In the genomic region with DNA sequence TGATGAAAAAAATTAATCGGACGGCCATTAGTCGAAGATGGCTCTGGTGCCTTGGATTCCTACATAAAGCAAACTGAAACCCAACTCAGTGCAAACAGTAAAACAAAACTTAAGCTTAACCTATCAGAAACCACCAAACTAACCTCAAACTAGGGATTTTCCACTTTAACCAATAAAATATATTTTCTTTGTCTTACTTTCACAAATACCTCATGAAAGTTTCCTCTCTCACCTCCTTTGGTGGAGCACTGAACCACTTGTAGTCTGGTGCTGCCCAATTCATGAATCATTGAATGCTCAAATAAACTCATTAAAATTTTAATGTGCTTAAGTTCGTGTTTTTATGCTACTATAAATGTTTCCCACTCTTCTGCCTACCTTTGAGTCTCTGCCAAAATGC, we compare ENCODE assay signal across 20 cellular contexts. TPM values are rescaled to one million over a fixed set of nuclear protein-coding genes. Genes with fewer than 3 reads are reported as not detected.
A peak's percentile ranks its signal among the peaks of the same experiment; 100 is the strongest.
DNase-seq lines count a peak whose midpoint lies in the region; ATAC-seq and TF ChIP-seq lines count a peak whose summit lies in the region.
"Had no signal": no experiment of that assay in that cellular context is flagged by ENCODE, and none has a peak within 500 bp of the region (broad histone marks: within the 10 kb centered on the region; RNA-seq: fewer than 3 reads in every experiment).

No MANE protein-coding gene starts in this region.

- no peaks in the 10 kb centered on the region for H3K9me3 ChIP-seq in PC-3 (ENCODE audit: low read length)
- H3K9me3 ChIP-seq in lower lobe of right lung, result no peaks in the 10 kb centered on the region

- H3K4me3 Mint-ChIP-seq in activated CD4-positive, alpha-beta T cell treated with anti-CD3 and anti-CD28 coated beads, Interleukin-2, amount 10 ng/mL, durations not matched to agents 24 days and 14 days, result no peak overlapping the region
- H3K4me3 Mint-ChIP-seq in activated naive CD8-positive, alpha-beta T cell, result no peak overlapping the region
- H3K4me3 Mint-ChIP-seq in stimulated activated memory B cell treated with anti-CD40 and anti-IgM and Interleukin-4, amounts not matched to agents 10 μg/mL and 1 μg/mL and 100 μg/mL, for 72 hours, result no peak overlapping the region

- intact Hi-C loops in activated CD4-positive, alpha-beta T cell treated with anti-CD3 and anti-CD28 coated beads, Interleukin-2, amount 10 ng/mL, durations not matched to agents 24 days and 14 days (cut with micrococcal nuclease), result loop anchor here (2.0 kb wide), 1 partner anchor 20 kb away; no protein-coding TSS in a partner anchor
- intact Hi-C loops in PC-3 (cut with micrococcal nuclease), result no loop called here
- intact Hi-C loops in lower lobe of right lung (cut with DNase I), result no loop called here

- peak overlapping the region; percentile 48 for H3K27ac Mint-ChIP-seq in activated CD4-positive, alpha-beta T cell treated with anti-CD3 and anti-CD28 coated beads, Interleukin-2, amount 10 ng/mL, durations not matched to agents 24 days and 14 days
- H3K27ac Mint-ChIP-seq in activated naive CD8-positive, alpha-beta T cell, result peak overlapping the region; percentile 48
- H3K27ac Mint-ChIP-seq in stimulated activated memory B cell treated with anti-CD40 and anti-IgM and Interleukin-4, amounts not matched to agents 10 μg/mL and 1 μg/mL and 100 μg/mL, for 72 hours, result peak overlapping the region; percentile 53

- no TSS peak for BruUV-seq in PC-3 (replicated peaks; lab: Mats Ljungman, UMichigan)

- no peak overlapping the region for H3K9ac ChIP-seq in PC-3 (ENCODE audit: low read length)
- H3K9ac ChIP-seq: BLaER1 treated with 17β-estradiol and CSF1 and Interleukin-3, amounts not matched to agents 10 nM and 100 nM had no signal

- ATAC-seq in PC-3 (peak; percentile 73), HG03378 (IDR thresholded peaks at IDR 0.05; ENCODE audit: unreplicated experiment) (no peak), lower lobe of right lung (no peak), GM18909 (IDR thresholded peaks at IDR 0.05; ENCODE audit: poor library complexity, unreplicated experiment) (no peak)
- ATAC-seq in stimulated activated memory B cell treated with anti-CD40 and anti-IgM and Interleukin-4, amounts not matched to agents 10 μg/mL and 1 μg/mL and 100 μg/mL, for 72 hours, result no peak

- no peak overlapping the region for H3K4me2 ChIP-seq in PC-3 (ENCODE audit: low read length)

- peaks cover 14% of the 10 kb centered on the region for H3K27me3 ChIP-seq in PC-3 (ENCODE audit: low read length)
- H3K27me3 ChIP-seq in lower lobe of right lung (ENCODE audit: low read depth), result no peaks in the 10 kb centered on the region
- H3K27me3 ChIP-seq: BLaER1 treated with 17β-estradiol and CSF1 and Interleukin-3, amounts not matched to agents 10 nM and 100 nM had no signal

- H3K36me3 ChIP-seq in PC-3 (ENCODE audit: low read depth, low read length) (no peaks in the 10 kb centered on the region), lower lobe of right lung (no peaks in the 10 kb centered on the region)

- H4K20me1 ChIP-seq in PC-3 (ENCODE audit: low read length), result no peaks in the 10 kb centered on the region
- H4K20me1 ChIP-seq: BLaER1 treated with 17β-estradiol and CSF1 and Interleukin-3, amounts not matched to agents 10 nM and 100 nM had no signal

- H3K4me1 ChIP-seq in PC-3 (ENCODE audit: insufficient read depth, low read length) (no peaks in the 10 kb centered on the region), lower lobe of right lung (no peaks in the 10 kb centered on the region)

- POLR2A ChIA-PET in PC-3 (lab: Charles Lee; ENCODE audit: unreplicated experiment), result interaction anchor here (0.7 kb wide), 1 partner anchor 1056 kb away, joined by 3 read pairs; no protein-coding TSS in a partner anchor

- DNase-seq in activated CD4-positive, alpha-beta T cell treated with anti-CD3 and anti-CD28 coated beads, Interleukin-2, amount 10 ng/mL, durations not matched to agents 24 days and 14 days, result no peak
- DNase-seq in activated CD4-positive, alpha-beta T cell treated with anti-CD3 and anti-CD28 coated beads, Interleukin-2, amount 50 U/mL, for 48 hours, result no peak
- DNase-seq in PC-3, result no peak
- no peak for DNase-seq in lower lobe of right lung
- DNase-seq: DMS 273 treated with DMSO at 0.1 percent for 48 hours, H7, Karpas-422, MV-4-11, NCI-H1417 treated with DMSO at 0.1 percent for 48 hours, NCI-H2029, NCI-H524 had no signal

- TF ChIP-seq CTCF in PC-3 (conservative IDR thresholded peaks at IDR 0.05; ENCODE audit: low read depth, low read length) (no peak), lower lobe of right lung (IDR thresholded peaks at IDR 0.05) (no peak)

- peaks cover 2% of the 10 kb centered on the region for H3K27me3 Mint-ChIP-seq in activated CD4-positive, alpha-beta T cell treated with anti-CD3 and anti-CD28 coated beads, Interleukin-2, amount 10 ng/mL, durations not matched to agents 24 days and 14 days
- H3K27me3 Mint-ChIP-seq in activated naive CD8-positive, alpha-beta T cell, result no peaks in the 10 kb centered on the region
- no peaks in the 10 kb centered on the region for H3K27me3 Mint-ChIP-seq in stimulated activated memory B cell treated with anti-CD40 and anti-IgM and Interleukin-4, amounts not matched to agents 10 μg/mL and 1 μg/mL and 100 μg/mL, for 72 hours

- peaks cover 22% of the 10 kb centered on the region for H3K4me1 Mint-ChIP-seq in activated CD4-positive, alpha-beta T cell treated with anti-CD3 and anti-CD28 coated beads, Interleukin-2, amount 10 ng/mL, durations not matched to agents 24 days and 14 days
- H3K4me1 Mint-ChIP-seq in activated naive CD8-positive, alpha-beta T cell (ENCODE audit: low read depth), result peaks cover 21% of the 10 kb centered on the region
- peaks cover 19% of the 10 kb centered on the region for H3K4me1 Mint-ChIP-seq in stimulated activated memory B cell treated with anti-CD40 and anti-IgM and Interleukin-4, amounts not matched to agents 10 μg/mL and 1 μg/mL and 100 μg/mL, for 72 hours

- peaks cover 18% of the 10 kb centered on the region for H3K36me3 Mint-ChIP-seq in activated CD4-positive, alpha-beta T cell treated with anti-CD3 and anti-CD28 coated beads, Interleukin-2, amount 10 ng/mL, durations not matched to agents 24 days and 14 days (ENCODE audit: low read depth)
- H3K36me3 Mint-ChIP-seq in activated naive CD8-positive, alpha-beta T cell, result no peaks in the 10 kb centered on the region
- peaks cover 6% of the 10 kb centered on the region for H3K36me3 Mint-ChIP-seq in stimulated activated memory B cell treated with anti-CD40 and anti-IgM and Interleukin-4, amounts not matched to agents 10 μg/mL and 1 μg/mL and 100 μg/mL, for 72 hours

- no peak overlapping the region for H3K4me3 ChIP-seq in PC-3 (ENCODE audit: low read length)
- no peak overlapping the region for H3K4me3 ChIP-seq in lower lobe of right lung
- H3K4me3 ChIP-seq: BLaER1 treated with 17β-estradiol and CSF1 and Interleukin-3, amounts not matched to agents 10 nM and 100 nM had no signal

- no peaks in the 10 kb centered on the region for H3F3A ChIP-seq in PC-3 (ENCODE audit: low read length, unreplicated experiment)

- peaks cover 33% of the 10 kb centered on the region for H3K9me3 Mint-ChIP-seq in activated CD4-positive, alpha-beta T cell treated with anti-CD3 and anti-CD28 coated beads, Interleukin-2, amount 10 ng/mL, durations not matched to agents 24 days and 14 days
- H3K9me3 Mint-ChIP-seq in activated naive CD8-positive, alpha-beta T cell (ENCODE audit: low read depth), result peaks cover 6% of the 10 kb centered on the region
- peaks cover 9% of the 10 kb centered on the region for H3K9me3 Mint-ChIP-seq in stimulated activated memory B cell treated with anti-CD40 and anti-IgM and Interleukin-4, amounts not matched to agents 10 μg/mL and 1 μg/mL and 100 μg/mL, for 72 hours

- no peaks in the 10 kb centered on the region for H3K9me2 ChIP-seq in PC-3 (replicated peaks; ENCODE audit: low read length)

- no peaks in the 10 kb centered on the region for H3K79me2 ChIP-seq in PC-3 (ENCODE audit: low read length)

- no peak overlapping the region for H2AFZ ChIP-seq in PC-3 (ENCODE audit: low read length)

- CTCF ChIA-PET in PC-3 (lab: Charles Lee), result interaction anchor here (1.5 kb wide), 1 partner anchor 15 kb away, joined by 3 read pairs; no protein-coding TSS in a partner anchor

- H3K27ac ChIP-seq in PC-3 (ENCODE audit: low read length) (no peak overlapping the region), lower lobe of right lung (no peak overlapping the region)
- H3K27ac ChIP-seq: RWPE1 had no signal

RNA-seq across cellular contexts. Expression of a gene that starts 7.0 kb away (rescaled TPM):
- total RNA-seq in activated CD4-positive, alpha-beta T cell treated with anti-CD3 and anti-CD28 coated beads, Interleukin-2, amount 10 ng/mL, durations not matched to agents 24 days and 14 days, result not detected in 2 replicates
- total RNA-seq in PC-3 (2014; rRNA removed) (not detected in 2 replicates), lower lobe of right lung (10.3 TPM)
- total RNA-seq: A172, Daoy, H7 had no signal

RNA-seq across cellular contexts. Expression of a gene that starts 7.0 kb away (rescaled TPM):
- not detected in 2 replicates for total RNA-seq in activated CD4-positive, alpha-beta T cell treated with anti-CD3 and anti-CD28 coated beads, Interleukin-2, amount 10 ng/mL, durations not matched to agents 24 days and 14 days
- total RNA-seq in PC-3 (2014; rRNA removed) (not detected in 2 replicates), lower lobe of right lung (9.0 TPM)
- total RNA-seq: A172, Daoy, OCI-LY7 had no signal

RNA-seq across cellular contexts. Expression of a gene that starts 22.6 kb away (rescaled TPM):
- 2.1 and 2.7 TPM in 2 replicates for total RNA-seq in activated CD4-positive, alpha-beta T cell treated with anti-CD3 and anti-CD28 coated beads, Interleukin-2, amount 10 ng/mL, durations not matched to agents 24 days and 14 days
- 1.4 TPM in 1 of 2 replicates, not detected in the other for total RNA-seq in PC-3 (2014; rRNA removed)
- 135 TPM for total RNA-seq in lower lobe of right lung
- total RNA-seq: A172 had no signal

RNA-seq across cellular contexts. Expression of a gene that starts 47.1 kb away (rescaled TPM):
- 308 and 325 TPM in 2 replicates for total RNA-seq in activated CD4-positive, alpha-beta T cell treated with anti-CD3 and anti-CD28 coated beads, Interleukin-2, amount 10 ng/mL, durations not matched to agents 24 days and 14 days
- total RNA-seq in PC-3 (2014; rRNA removed) (448 and 612 TPM in 2 replicates), lower lobe of right lung (157 TPM)

RNA-seq across cellular contexts. Expression of a gene that starts 47.3 kb away (rescaled TPM):
- total RNA-seq in activated CD4-positive, alpha-beta T cell treated with anti-CD3 and anti-CD28 coated beads, Interleukin-2, amount 10 ng/mL, durations not matched to agents 24 days and 14 days, result 60.9 and 65.0 TPM in 2 replicates
- total RNA-seq in PC-3 (2014; rRNA removed) (62.1 and 67.9 TPM in 2 replicates), lower lobe of right lung (15.1 TPM)

Comparison
In these comparisons a context has a peak if more than half of its experiments do, and no peak if none do; other contexts are left out.
1. RNA of a gene that starts 7.0 kb away (total RNA-seq): 10.3 TPM in lower lobe of right lung (single experiment); not detected in activated CD4-positive, alpha-beta T cell treated with anti-CD3 and anti-CD28 coated beads, Interleukin-2, amount 10 ng/mL, durations not matched to agents 24 days and 14 days and not detected in PC-3; every median in the first group is over 10 times any median in the second.
2. RNA of a gene that starts 22.6 kb away (total RNA-seq): 135 TPM in lower lobe of right lung (single experiment); 2.1 to 2.7 TPM in activated CD4-positive, alpha-beta T cell treated with anti-CD3 and anti-CD28 coated beads, Interleukin-2, amount 10 ng/mL, durations not matched to agents 24 days and 14 days and 1.4 TPM in PC-3; every median in the first group is over 10 times any median in the second.
3. Peak in every context shown above with its lines, with median percentiles within 50 percentile points of each other: H3K27ac Mint-ChIP-seq.